22 cellular contexts compared by ENCODE assay signal in genomic region chr2:133135035-133135654, GRCh38.
"Had no signal": no experiment of that assay in that cellular context is flagged by ENCODE, and none has a peak within 500 bp of the region (broad histone marks: within the 10 kb centered on the region; RNA-seq: fewer than 3 reads in every experiment).

No MANE protein-coding gene starts in this region.

- H3K27ac Mint-ChIP-seq: activated CD4-positive, alpha-beta T cell treated with anti-CD3 and anti-CD28 coated beads, Interleukin-2, amount 10 ng/mL, durations not matched to agents 7 days and 5 days; activated CD8-positive, alpha-beta T cell treated with anti-CD3 and anti-CD28 coated beads, Interleukin-2, amount 10 ng/mL, durations not matched to agents 7 days and 5 days; activated naive CD4-positive, alpha-beta T cell treated with anti-CD3 and anti-CD28 coated beads for 36 hours; activated naive CD8-positive, alpha-beta T cell treated with anti-CD3 and anti-CD28 coated beads, Interleukin-2, amount 50 U/mL, for 24 hours; nephron; stimulated activated naive B cell treated with anti-CD40 and anti-IgM and Interleukin-4, amounts not matched to agents 10 μg/mL and 1 μg/mL and 100 μg/mL, for 72 hours had no signal

- FAIRE-seq: endometrium had no signal

- H3K4me1 ChIP-seq: gastrocnemius medialis, heart left ventricle, left ventricle myocardium inferior, spleen, tibial artery, uterus had no signal

- H3K4me3 Mint-ChIP-seq: activated CD4-positive, alpha-beta T cell treated with anti-CD3 and anti-CD28 coated beads, Interleukin-2, amount 10 ng/mL, durations not matched to agents 7 days and 5 days; activated CD8-positive, alpha-beta T cell treated with anti-CD3 and anti-CD28 coated beads, Interleukin-2, amount 10 ng/mL, durations not matched to agents 7 days and 5 days; activated naive CD4-positive, alpha-beta T cell treated with anti-CD3 and anti-CD28 coated beads for 36 hours; activated naive CD8-positive, alpha-beta T cell treated with anti-CD3 and anti-CD28 coated beads, Interleukin-2, amount 50 U/mL, for 24 hours; activated T-cell treated with anti-CD3 and anti-CD28 coated beads, Interleukin-2, amount 50 U/mL, for 4 hours; nephron; stimulated activated naive B cell treated with anti-CD40 and anti-IgM and Interleukin-4, amounts not matched to agents 10 μg/mL and 1 μg/mL and 100 μg/mL, for 72 hours had no signal

- DNase-seq: activated CD4-positive, alpha-beta T cell treated with anti-CD3 and anti-CD28 coated beads, Interleukin-2, amount 10 ng/mL, durations not matched to agents 7 days and 5 days; activated CD8-positive, alpha-beta T cell treated with anti-CD3 and anti-CD28 coated beads, Interleukin-2, amount 10 ng/mL, durations not matched to agents 7 days and 5 days; activated naive CD4-positive, alpha-beta T cell treated with anti-CD3 and anti-CD28 coated beads for 36 hours; activated naive CD8-positive, alpha-beta T cell treated with anti-CD3 and anti-CD28 coated beads, Interleukin-2, amount 50 U/mL, for 24 hours; activated T-cell treated with anti-CD3 and anti-CD28 coated beads, Interleukin-2, amount 50 U/mL, for 4 hours; aorta; cortex of kidney; gastrocnemius medialis; heart left ventricle; left ventricle myocardium inferior; mammary epithelial cell; midbrain; occipital lobe; posterior cingulate gyrus; spleen; stimulated activated CD4-positive, alpha-beta T cell treated with anti-CD3 and anti-CD28 coated beads, Interleukin-4, amount 100 ng/mL, for 4 hours; stimulated activated naive B cell treated with anti-CD40 and anti-IgM and Interleukin-4, amounts not matched to agents 10 μg/mL and 1 μg/mL and 100 μg/mL, for 72 hours; tibial artery; uterus had no signal

- H3K9me3 ChIP-seq: gastrocnemius medialis, heart left ventricle, left ventricle myocardium inferior, spleen, tibial artery, uterus had no signal

- H3K9me3 Mint-ChIP-seq: activated CD4-positive, alpha-beta T cell treated with anti-CD3 and anti-CD28 coated beads, Interleukin-2, amount 10 ng/mL, durations not matched to agents 7 days and 5 days; nephron had no signal

- H3K27ac ChIP-seq: gastrocnemius medialis, heart left ventricle, left ventricle myocardium inferior, spleen, tibial artery, uterus had no signal

- H3K4me3 ChIP-seq: gastrocnemius medialis, heart left ventricle, left ventricle myocardium inferior, spleen, tibial artery, uterus had no signal

- ATAC-seq: activated CD4-positive, CD25-positive, alpha-beta regulatory T cell treated with anti-CD3 and anti-CD28 coated beads, Interleukin-2, amount 50 U/mL, for 24 hours; activated CD8-positive, alpha-beta T cell treated with anti-CD3 and anti-CD28 coated beads, Interleukin-2, amount 10 ng/mL, durations not matched to agents 7 days and 5 days; activated naive CD8-positive, alpha-beta T cell treated with anti-CD3 and anti-CD28 coated beads, Interleukin-2, amount 50 U/mL, for 24 hours; activated T-cell treated with anti-CD3 and anti-CD28 coated beads, Interleukin-2, amount 50 U/mL, for 4 hours; gastrocnemius medialis; heart left ventricle; stimulated activated naive B cell treated with anti-CD40 and anti-IgM and Interleukin-4, amounts not matched to agents 10 μg/mL and 1 μg/mL and 100 μg/mL, for 72 hours had no signal

- H3K4me1 Mint-ChIP-seq: activated CD4-positive, alpha-beta T cell treated with anti-CD3 and anti-CD28 coated beads, Interleukin-2, amount 10 ng/mL, durations not matched to agents 7 days and 5 days; activated naive CD8-positive, alpha-beta T cell treated with anti-CD3 and anti-CD28 coated beads, Interleukin-2, amount 50 U/mL, for 24 hours; nephron; stimulated activated naive B cell treated with anti-CD40 and anti-IgM and Interleukin-4, amounts not matched to agents 10 μg/mL and 1 μg/mL and 100 μg/mL, for 72 hours had no signal

- H3K27me3 Mint-ChIP-seq: activated CD4-positive, alpha-beta T cell treated with anti-CD3 and anti-CD28 coated beads, Interleukin-2, amount 10 ng/mL, durations not matched to agents 7 days and 5 days; activated naive CD8-positive, alpha-beta T cell treated with anti-CD3 and anti-CD28 coated beads, Interleukin-2, amount 50 U/mL, for 24 hours had no signal

- H3K36me3 ChIP-seq: gastrocnemius medialis, heart left ventricle, left ventricle myocardium inferior, spleen, tibial artery, uterus had no signal

- H3K27me3 ChIP-seq: gastrocnemius medialis, heart left ventricle, spleen, tibial artery, uterus had no signal
